In genomic region chr2:150624001-150624401, GRCh38 we compare ENCODE assay signal across 11 cellular contexts.
A peak's percentile ranks its signal among the peaks of the same experiment; 100 is the strongest.
DNase-seq lines count a peak whose midpoint lies in the region; ATAC-seq and TF ChIP-seq lines count a peak whose summit lies in the region.
"Had no signal": no experiment of that assay in that cellular context is flagged by ENCODE, and none has a peak within 500 bp of the region (broad histone marks: within the 10 kb centered on the region; RNA-seq: fewer than 3 reads in every experiment).

No MANE protein-coding gene starts in this region.

- TF ChIP-seq CTCF in NB4 (IDR thresholded peaks at IDR 0.05; ENCODE audit: low read depth, low read length) (no peak), stomach (IDR thresholded peaks at IDR 0.05) (no peak), RWPE1 (conservative IDR thresholded peaks at IDR 0.05; ENCODE audit: low read depth) (no peak)

- H3K4me3 ChIP-seq in NB4 (ENCODE audit: low read depth, low read length) (no peak overlapping the region), stomach (no peak overlapping the region)

- CTCF ChIA-PET in RWPE1 (lab: Yijun Ruan, JAX), result interaction anchor here (0.6 kb wide), 1 partner anchor 650 kb away, joined by 4 read pairs; no protein-coding TSS in a partner anchor

- no peaks in the 10 kb centered on the region for H3K27me3 ChIP-seq in stomach

- no peaks in the 10 kb centered on the region for H3K36me3 ChIP-seq in stomach

- H3K4me1 ChIP-seq in stomach, result peaks cover 0 to 22% (median 6%) of the 10 kb centered on the region in 4 donors

- no peak for TF ChIP-seq POLR2A in NB4 (IDR thresholded peaks at IDR 0.05; ENCODE audit: extremely low read depth, insufficient read length)
- TF ChIP-seq POLR2A in stomach (IDR thresholded peaks at IDR 0.05), result no peak

- no peak for TF ChIP-seq EP300 in stomach (IDR thresholded peaks at IDR 0.05)

- POLR2A ChIA-PET in RWPE1 (lab: Yijun Ruan, JAX; ENCODE audit: low non-redundant PET), result no interaction called here

- intact Hi-C loops in stomach (cut with DNase I; ENCODE audit: low total_unique reads), result no loop called here

- ATAC-seq in GM21423 (IDR thresholded peaks at IDR 0.05; ENCODE audit: unreplicated experiment) (peak; percentile 65), HG02759 (IDR thresholded peaks at IDR 0.05; ENCODE audit: unreplicated experiment) (no peak)
- ATAC-seq: T-helper 17 cell had no signal

- WGBS in stomach, 5 donors, result 61 to 73% (median 68%) methylated on average over 5 of the region's 5 CpGs

- H3K9me3 ChIP-seq in stomach, result no peaks in the 10 kb centered on the region

- DNase-seq in Daoy (ENCODE audit: low read depth) (peak; percentile 51), NB4 (ENCODE audit: low read depth) (peak; percentile 7), glomerular endothelial cell (ENCODE audit: extremely low read depth, low read depth, low spot score) (peak; percentile 73), NCI-H774 (lab: John Stamatoyannopoulos, UW) (no peak), stomach (no peak), RWPE1 (ENCODE audit: low spot score) (no peak)
- DNase-seq: CD4-positive, alpha-beta memory T cell; occipital lobe; T-helper 17 cell had no signal

- H3K27ac ChIP-seq in stomach (no peak overlapping the region), RWPE1 (no peak overlapping the region)

Comparison
In these comparisons a context has a peak if more than half of its experiments do, and no peak if none do; other contexts are left out.
1. DNase-seq: peak in Daoy (single experiment), NB4 (single experiment) and glomerular endothelial cell (single experiment); none in NCI-H774 (single experiment), stomach (single experiment) and RWPE1 (single experiment).